In genomic region chr14:64318695-64319094, GRCh38 we compare ENCODE assay signal across 4 cellular contexts. TPM values are rescaled to one million over a fixed set of nuclear protein-coding genes. Genes with fewer than 3 reads are reported as not detected.
"Had no signal": no experiment of that assay in that cellular context is flagged by ENCODE, and none has a peak within 500 bp of the region (broad histone marks: within the 10 kb centered on the region; RNA-seq: fewer than 3 reads in every experiment).

No MANE protein-coding gene starts in this region.

RNA-seq across cellular contexts. Expression of gene ESR2, which starts 24.5 kb away (rescaled TPM):
- total RNA-seq: ascending aorta, body of pancreas, chondrocyte had no signal
- polyA plus RNA-seq: aorta had no signal
